ENCODE assay signal across 8 cellular contexts in genomic region chr12:124391340-124392261, GRCh38.
DNase-seq lines count a peak whose midpoint lies in the region; ATAC-seq, FAIRE-seq and TF ChIP-seq lines count a peak whose summit lies in the region.

No MANE protein-coding gene starts in this region.

- FAIRE-seq in GM12892 (lab: Jason Lieb, UNC), result peak; percentile 95

- H3K27me3 Mint-ChIP-seq in activated naive CD4-positive, alpha-beta T cell treated with anti-CD3 and anti-CD28 coated beads, Interleukin-2, amount 50 U/mL, for 24 hours, result no peaks in the 10 kb centered on the region
- H3K27me3 Mint-ChIP-seq in immature natural killer cell (ENCODE audit: low read depth in 3 of 3), result peaks cover 6 to 18% (median 8%) of the 10 kb centered on the region in 3 donors

- ATAC-seq in HG02884 (IDR thresholded peaks at IDR 0.05; ENCODE audit: unreplicated experiment), result peak; percentile 43

- DNase-seq in GM12892 (ENCODE audit: insufficient read length) (peak; percentile 84), SIG-M5 treated with dmso at 0.1 percent for 504 hours (lab: John Stamatoyannopoulos, UW; ENCODE audit: unreplicated experiment) (peak; percentile 84), immature natural killer cell (peak; percentile 26 to 50 (median 40)), NCI-H524 (lab: John Stamatoyannopoulos, UW) (no peak), NCI-H1048 (lab: John Stamatoyannopoulos, UW) (no peak)
- DNase-seq in stimulated activated CD4-positive, alpha-beta T cell treated with anti-CD3 and anti-CD28 coated beads, Interleukin-2, amount 100 ng/mL, for 48 hours, result peak; percentile 15 to 46

- no peaks in the 10 kb centered on the region for H3K36me3 Mint-ChIP-seq in activated naive CD4-positive, alpha-beta T cell treated with anti-CD3 and anti-CD28 coated beads, Interleukin-2, amount 50 U/mL, for 24 hours
- peaks cover 6 to 11% (median 7%) of the 10 kb centered on the region in 3 donors for H3K36me3 Mint-ChIP-seq in immature natural killer cell

- no peaks in the 10 kb centered on the region for H3K9me3 Mint-ChIP-seq in activated naive CD4-positive, alpha-beta T cell treated with anti-CD3 and anti-CD28 coated beads, Interleukin-2, amount 50 U/mL, for 24 hours
- no peaks in the 10 kb centered on the region for H3K9me3 Mint-ChIP-seq in immature natural killer cell

- peak overlapping the region; percentile 86 for H3K27ac Mint-ChIP-seq in activated naive CD4-positive, alpha-beta T cell treated with anti-CD3 and anti-CD28 coated beads, Interleukin-2, amount 50 U/mL, for 24 hours
- H3K27ac Mint-ChIP-seq in immature natural killer cell, result peak overlapping the region; percentile 71 to 92 (median 87)

- H3K4me1 Mint-ChIP-seq in activated naive CD4-positive, alpha-beta T cell treated with anti-CD3 and anti-CD28 coated beads, Interleukin-2, amount 50 U/mL, for 24 hours, result peaks cover 28% of the 10 kb centered on the region
- H3K4me1 Mint-ChIP-seq in immature natural killer cell, result peaks cover 41 to 43% of the 10 kb centered on the region in 2 donors

- H3K4me3 Mint-ChIP-seq in activated naive CD4-positive, alpha-beta T cell treated with anti-CD3 and anti-CD28 coated beads, Interleukin-2, amount 50 U/mL, for 24 hours, result peak overlapping the region; percentile 77
- peak overlapping the region; percentile 38 to 71 (median 69) for H3K4me3 Mint-ChIP-seq in immature natural killer cell

- TF ChIP-seq POLR2A in GM12892 (IDR thresholded peaks at IDR 0.05; ENCODE audit: low read depth, low read length), result no peak

Comparison
In these comparisons a context has a peak if more than half of its experiments do, and no peak if none do; other contexts are left out.
1. DNase-seq: peak in GM12892 (single experiment), SIG-M5 treated with dmso at 0.1 percent for 504 hours (single experiment), immature natural killer cell (3 of 3) and stimulated activated CD4-positive, alpha-beta T cell treated with anti-CD3 and anti-CD28 coated beads, Interleukin-2, amount 100 ng/mL, for 48 hours (2 of 2); none in NCI-H524 (0 of 2) and NCI-H1048 (single experiment).